In the genomic region with DNA sequence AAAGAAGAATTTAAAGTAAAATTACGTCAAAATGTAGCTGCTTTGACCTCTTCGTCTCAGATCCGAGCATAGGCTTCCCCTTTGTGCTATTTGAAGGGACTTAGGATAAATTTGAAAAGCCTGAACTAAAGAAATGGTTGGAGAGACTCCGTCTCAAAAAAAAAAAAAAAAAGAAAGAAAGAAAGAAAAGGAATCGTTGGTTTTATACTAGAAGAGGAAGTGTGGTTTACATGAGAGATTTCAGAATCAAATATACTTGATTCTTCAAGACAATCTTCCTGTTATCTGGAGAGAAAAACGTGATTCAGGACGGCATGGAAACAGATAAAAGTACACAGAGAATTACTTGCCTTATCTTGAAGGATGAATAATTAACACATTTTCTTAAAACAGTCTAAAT, we compare ENCODE assay signal across 8 cellular contexts. TPM values are rescaled to one million over a fixed set of nuclear protein-coding genes. Genes with fewer than 3 reads are reported as not detected.
DNase-seq lines count a peak whose midpoint lies in the region; ATAC-seq and TF ChIP-seq lines count a peak whose summit lies in the region.

No MANE protein-coding gene starts in this region.

- no peak for TF ChIP-seq POLR2A in sigmoid colon (IDR thresholded peaks at IDR 0.05)

- no peak for TF ChIP-seq EP300 in sigmoid colon (IDR thresholded peaks at IDR 0.05)

- H3K27ac ChIP-seq in GM23248, result peak overlapping the region; percentile 54; the same call in 1 of the 2 replicates
- no peak overlapping the region for H3K27ac ChIP-seq in SK-N-MC
- peak overlapping the region; percentile 73 to 80 (median 75) for H3K27ac ChIP-seq in sigmoid colon

- H3K27me3 ChIP-seq in GM23248 (replicated peaks; ENCODE audit: insufficient read depth) (no peaks in the 10 kb centered on the region), sigmoid colon (no peaks in the 10 kb centered on the region)

- H2AFZ ChIP-seq in GM23248, result peak overlapping the region; percentile 99

- peak overlapping the region; percentile 88 for H3K4me2 ChIP-seq in GM23248 (ENCODE audit: unreplicated experiment)

- DNase-seq in GM23248, result no peak
- DNase-seq in SK-N-MC (ENCODE audit: low read depth, low spot score), result no peak
- no peak for DNase-seq in fibroblast of pulmonary artery (ENCODE audit: low read depth)
- no peak for DNase-seq in sigmoid colon
- DNase-seq in SIG-M5 (lab: John Stamatoyannopoulos, UW), result no peak
- no peak for DNase-seq in AML-193 (lab: John Stamatoyannopoulos, UW)

- 8 to 11% methylated on average over 7 of the region's 7 CpGs for WGBS in GM23248 (ENCODE audit: low coverage in 1 of 2, low lambda C conversion rate in 2 of 2, missing lambda C conversion rate in 2 of 2), 2 experiments
- WGBS in sigmoid colon, 2 donors, result 3 to 4% methylated on average over 7 of the region's 7 CpGs

- H4K20me1 ChIP-seq in GM23248 (ENCODE audit: insufficient read depth), result no peaks in the 10 kb centered on the region

- H3K79me2 ChIP-seq in GM23248 (ENCODE audit: insufficient read depth), result peaks cover 50% of the 10 kb centered on the region

- H3K9me3 ChIP-seq in GM23248 (ENCODE audit: low read depth) (no peaks in the 10 kb centered on the region), SK-N-MC (ENCODE audit: low read depth, low read length) (peaks cover 15% of the 10 kb centered on the region; the same call in 1 of the 2 replicates), sigmoid colon (peaks cover 0 to 6% (median 1%) of the 10 kb centered on the region in 4 donors)

- no peaks in the 10 kb centered on the region for H3K36me3 ChIP-seq in GM23248 (ENCODE audit: low read depth)
- peaks cover 5% of the 10 kb centered on the region for H3K36me3 ChIP-seq in SK-N-MC (ENCODE audit: insufficient read depth, low read length)
- H3K36me3 ChIP-seq in sigmoid colon, result no peaks in the 10 kb centered on the region

- in situ Hi-C loops in GM23248 (cut with MboI), result no loop called here

- intact Hi-C loops in sigmoid colon (cut with DNase I), result no loop called here

- TF ChIP-seq CTCF in fibroblast of pulmonary artery (IDR thresholded peaks at IDR 0.05; ENCODE audit: low read length, missing control alignments) (no peak), sigmoid colon (IDR thresholded peaks at IDR 0.05) (no peak)

- H3K9ac ChIP-seq in GM23248 (peak overlapping the region; percentile 80), SK-N-MC (ENCODE audit: insufficient read length) (peak overlapping the region; percentile 89)

- no peaks in the 10 kb centered on the region for H3F3A ChIP-seq in GM23248 (ENCODE audit: insufficient read depth)

- ATAC-seq in HG02588 (IDR thresholded peaks at IDR 0.05; ENCODE audit: unreplicated experiment) (no peak), GM19324 (IDR thresholded peaks at IDR 0.05; ENCODE audit: low FRiP score, unreplicated experiment) (no peak)

- H3K9me2 ChIP-seq in GM23248 (ENCODE audit: insufficient read depth), result no peaks in the 10 kb centered on the region; the same call in 1 of the 2 replicates

- H3K4me3 ChIP-seq in GM23248 (peak overlapping the region; percentile 99), SK-N-MC (peak overlapping the region; percentile 90), fibroblast of pulmonary artery (replicated peaks; ENCODE audit: low read depth, low read length) (peak overlapping the region; percentile 87), sigmoid colon (peak overlapping the region; percentile 67 to 76 (median 72))

- H3K4me1 ChIP-seq in GM23248 (ENCODE audit: insufficient read depth), result peaks cover 14% of the 10 kb centered on the region
- peaks cover 0 to 28% (median 14%) of the 10 kb centered on the region in 4 donors for H3K4me1 ChIP-seq in sigmoid colon

RNA-seq across cellular contexts. Expression of gene ZNF780B, which starts 0.5 kb away (rescaled TPM):
- total RNA-seq in GM23248 (2014; rRNA removed; shearing (Covaris generic)), result 5.1 and 12.0 TPM in 2 replicates
- polyA plus RNA-seq in GM23248 (2016; fragmentation: Nextera tagmentation; extraction: Ambion mirVana) (2.9 and 3.3 TPM in 2 replicates), sigmoid colon (1 to 10 TPM in 2 of 3 donors, under 1 TPM in 1; 0.69 to 7.5 (median 3.0) TPM)
- 10 to 100 TPM; 16.0 to 30.7 (median 22.7) TPM for total RNA-seq in sigmoid colon

RNA-seq across cellular contexts. Expression of gene ZNF780A, which starts 34.2 kb away (rescaled TPM):
- total RNA-seq in GM23248 (2014; rRNA removed; shearing (Covaris generic)), result 6.1 and 7.2 TPM in 2 replicates
- polyA plus RNA-seq in GM23248 (2016; fragmentation: Nextera tagmentation; extraction: Ambion mirVana) (3.6 and 3.9 TPM in 2 replicates), sigmoid colon (10 to 100 TPM; 10.8 to 13.6 (median 13.6) TPM)
- 10 to 100 TPM; 10.3 to 15.8 (median 13.1) TPM for total RNA-seq in sigmoid colon

RNA-seq across cellular contexts. Expression of gene ZNF546, which starts 59.6 kb away (rescaled TPM):
- total RNA-seq in GM23248 (2014; rRNA removed; shearing (Covaris generic)), result 1.4 and 6.1 TPM in 2 replicates
- polyA plus RNA-seq in GM23248 (2016; fragmentation: Nextera tagmentation; extraction: Ambion mirVana) (1.2 and 2.1 TPM in 2 replicates), sigmoid colon (1 to 10 TPM in 2 of 3 donors, under 1 TPM in 1; 0.69 to 2.1 (median 1.2) TPM)
- 10 to 100 TPM in 1 of 4 donors, 1 to 10 TPM in 3; 6.0 to 12.8 (median 8.3) TPM for total RNA-seq in sigmoid colon
